In the genomic region with DNA sequence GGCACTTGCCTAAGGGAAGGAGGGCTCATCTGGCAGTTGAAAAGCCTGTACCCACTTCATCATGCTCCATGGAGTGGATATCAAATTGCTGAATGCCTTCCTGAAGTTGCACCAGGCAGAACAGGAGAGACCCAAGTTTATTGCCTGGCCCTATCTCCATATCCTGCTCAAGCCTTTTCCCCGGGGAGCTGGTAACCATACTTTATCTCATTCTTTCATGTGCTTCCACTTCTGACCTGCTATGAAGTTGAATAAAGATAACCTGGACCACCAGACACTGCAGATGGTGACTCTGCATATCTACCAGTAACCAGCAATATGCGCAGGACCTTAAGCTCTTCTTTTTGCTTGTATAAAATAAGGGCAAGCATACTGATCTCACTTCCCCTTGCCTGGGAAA, we compare ENCODE assay signal across 1 cellular context.
TF ChIP-seq lines count a peak whose summit lies in the region.

No MANE protein-coding gene starts in this region.

TF ChIP-seq in K562, 482 proteins besides CTCF, POLR2A, EP300 and RAD21 (continued from another document and continues in another):
- TF ChIP-seq, protein P1, sequence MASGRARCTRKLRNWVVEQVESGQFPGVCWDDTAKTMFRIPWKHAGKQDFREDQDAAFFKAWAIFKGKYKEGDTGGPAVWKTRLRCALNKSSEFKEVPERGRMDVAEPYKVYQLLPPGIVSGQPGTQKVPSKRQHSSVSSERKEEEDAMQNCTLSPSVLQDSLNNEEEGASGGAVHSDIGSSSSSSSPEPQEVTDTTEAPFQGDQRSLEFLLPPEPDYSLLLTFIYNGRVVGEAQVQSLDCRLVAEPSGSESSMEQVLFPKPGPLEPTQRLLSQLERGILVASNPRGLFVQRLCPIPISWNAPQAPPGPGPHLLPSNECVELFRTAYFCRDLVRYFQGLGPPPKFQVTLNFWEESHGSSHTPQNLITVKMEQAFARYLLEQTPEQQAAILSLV (tag; IDR thresholded peaks at IDR 0.05): no peak
- TF ChIP-seq MBD2 (IDR thresholded peaks at IDR 0.05; ENCODE audit: borderline replicate concordance, low read depth) (no peak), HDAC2 (IDR thresholded peaks at IDR 0.05) (no peak), ERF (CRISPR knock-in tag; IDR thresholded peaks at IDR 0.05) (no peak), ZNF224 (CRISPR knock-in tag; IDR thresholded peaks at IDR 0.05) (no peak), POLR3G (IDR thresholded peaks at IDR 0.05; ENCODE audit: extremely low read depth, insufficient read length, insufficient replicate concordance) (no peak), CAMTA2 (CRISPR knock-in tag; conservative IDR thresholded peaks at IDR 0.05) (no peak), HNRNPLL (IDR thresholded peaks at IDR 0.05; ENCODE audit: low read depth, low read length, poor library complexity, severe bottlenecking) (peak; percentile 21), POLR2B (IDR thresholded peaks at IDR 0.05; ENCODE audit: low read depth, partially characterized antibody) (no peak), ATF7 (IDR thresholded peaks at IDR 0.05) (no peak), ELF4 (CRISPR knock-in tag; IDR thresholded peaks at IDR 0.05) (no peak), ZNF354B (CRISPR knock-in tag; IDR thresholded peaks at IDR 0.05) (no peak), RBM15 (IDR thresholded peaks at IDR 0.05; ENCODE audit: insufficient read depth, low read length) (no peak), ZNF766 (CRISPR knock-in tag; conservative IDR thresholded peaks at IDR 0.05) (0 out of 2 replicates have a peak, but pooled peaks have one; percentile 24), SRSF9 (IDR thresholded peaks at IDR 0.05; ENCODE audit: borderline replicate concordance, low read depth, low read length) (no peak), ATF1 (CRISPR knock-in tag; IDR thresholded peaks at IDR 0.05) (no peak), ATF1 (tag; IDR thresholded peaks at IDR 0.05) (no peak), CHD1 (IDR thresholded peaks at IDR 0.05; ENCODE audit: low read length) (no peak), PCBP1 (IDR thresholded peaks at IDR 0.05; ENCODE audit: low read depth, low read length, poor library complexity, severe bottlenecking) (no peak), CBFA2T3 (IDR thresholded peaks at IDR 0.05) (peak; percentile 98), CC2D1A (IDR thresholded peaks at IDR 0.05) (peak; percentile 91; the same call in 1 of the 2 replicates), NR1H2 (CRISPR knock-in tag; IDR thresholded peaks at IDR 0.05) (no peak), HNRNPH1 (optimal IDR thresholded peaks at IDR 0.05; ENCODE audit: low read depth, low read length) (no peak), HDAC3 (IDR thresholded peaks at IDR 0.05; ENCODE audit: borderline replicate concordance, partially characterized antibody) (no peak), SREBF1 (IDR thresholded peaks at IDR 0.05; ENCODE audit: borderline replicate concordance, low read depth, low read length) (no peak), BACH1 (tag; IDR thresholded peaks at IDR 0.05) (no peak), SNIP1 (IDR thresholded peaks at IDR 0.05; ENCODE audit: low read depth) (no peak), SMARCA4 (IDR thresholded peaks at IDR 0.05) (peak; percentile 83), MCM2 (IDR thresholded peaks at IDR 0.05; ENCODE audit: low read depth) (no peak), ZFPM2 (CRISPR knock-in tag; IDR thresholded peaks at IDR 0.05) (no peak), STAG1 (CRISPR knock-in tag; IDR thresholded peaks at IDR 0.05; ENCODE audit: borderline replicate concordance) (no peak), ZNF785 (CRISPR knock-in tag; IDR thresholded peaks at IDR 0.05) (no peak), ARHGAP35 (IDR thresholded peaks at IDR 0.05; ENCODE audit: partially characterized antibody) (no peak), WHSC1 (IDR thresholded peaks at IDR 0.05; ENCODE audit: low read length) (no peak), POLR3A (IDR thresholded peaks at IDR 0.05; ENCODE audit: borderline replicate concordance, extremely low read depth, insufficient read depth, insufficient read length) (no peak), TOE1 (IDR thresholded peaks at IDR 0.05; ENCODE audit: borderline replicate concordance) (no peak), TOE1 (CRISPR knock-in tag; IDR thresholded peaks at IDR 0.05; ENCODE audit: borderline replicate concordance, low read depth) (no peak), NONO (IDR thresholded peaks at IDR 0.05; ENCODE audit: low read depth in 2 of 2, low read length in 1 of 2) (no peak), ZNF23 (CRISPR knock-in tag; IDR thresholded peaks at IDR 0.05) (no peak), ZNF695 (CRISPR knock-in tag; IDR thresholded peaks at IDR 0.05) (no peak), ZNF347 (CRISPR knock-in tag; IDR thresholded peaks at IDR 0.05; ENCODE audit: low read depth) (no peak), KDM1A (IDR thresholded peaks at IDR 0.05) (no peak), TCF7L2 (IDR thresholded peaks at IDR 0.05; ENCODE audit: low read depth, low read length) (no peak), COPS2 (conservative IDR thresholded peaks at IDR 0.05) (no peak), PCBP2 (IDR thresholded peaks at IDR 0.05; ENCODE audit: low read depth, low read length, poor library complexity, severe bottlenecking) (no peak)
- TF ChIP-seq, protein P2, sequence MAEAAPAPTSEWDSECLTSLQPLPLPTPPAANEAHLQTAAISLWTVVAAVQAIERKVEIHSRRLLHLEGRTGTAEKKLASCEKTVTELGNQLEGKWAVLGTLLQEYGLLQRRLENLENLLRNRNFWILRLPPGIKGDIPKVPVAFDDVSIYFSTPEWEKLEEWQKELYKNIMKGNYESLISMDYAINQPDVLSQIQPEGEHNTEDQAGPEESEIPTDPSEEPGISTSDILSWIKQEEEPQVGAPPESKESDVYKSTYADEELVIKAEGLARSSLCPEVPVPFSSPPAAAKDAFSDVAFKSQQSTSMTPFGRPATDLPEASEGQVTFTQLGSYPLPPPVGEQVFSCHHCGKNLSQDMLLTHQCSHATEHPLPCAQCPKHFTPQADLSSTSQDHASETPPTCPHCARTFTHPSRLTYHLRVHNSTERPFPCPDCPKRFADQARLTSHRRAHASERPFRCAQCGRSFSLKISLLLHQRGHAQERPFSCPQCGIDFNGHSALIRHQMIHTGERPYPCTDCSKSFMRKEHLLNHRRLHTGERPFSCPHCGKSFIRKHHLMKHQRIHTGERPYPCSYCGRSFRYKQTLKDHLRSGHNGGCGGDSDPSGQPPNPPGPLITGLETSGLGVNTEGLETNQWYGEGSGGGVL (CRISPR knock-in tag; IDR thresholded peaks at IDR 0.05): no peak
- TF ChIP-seq, protein P3, sequence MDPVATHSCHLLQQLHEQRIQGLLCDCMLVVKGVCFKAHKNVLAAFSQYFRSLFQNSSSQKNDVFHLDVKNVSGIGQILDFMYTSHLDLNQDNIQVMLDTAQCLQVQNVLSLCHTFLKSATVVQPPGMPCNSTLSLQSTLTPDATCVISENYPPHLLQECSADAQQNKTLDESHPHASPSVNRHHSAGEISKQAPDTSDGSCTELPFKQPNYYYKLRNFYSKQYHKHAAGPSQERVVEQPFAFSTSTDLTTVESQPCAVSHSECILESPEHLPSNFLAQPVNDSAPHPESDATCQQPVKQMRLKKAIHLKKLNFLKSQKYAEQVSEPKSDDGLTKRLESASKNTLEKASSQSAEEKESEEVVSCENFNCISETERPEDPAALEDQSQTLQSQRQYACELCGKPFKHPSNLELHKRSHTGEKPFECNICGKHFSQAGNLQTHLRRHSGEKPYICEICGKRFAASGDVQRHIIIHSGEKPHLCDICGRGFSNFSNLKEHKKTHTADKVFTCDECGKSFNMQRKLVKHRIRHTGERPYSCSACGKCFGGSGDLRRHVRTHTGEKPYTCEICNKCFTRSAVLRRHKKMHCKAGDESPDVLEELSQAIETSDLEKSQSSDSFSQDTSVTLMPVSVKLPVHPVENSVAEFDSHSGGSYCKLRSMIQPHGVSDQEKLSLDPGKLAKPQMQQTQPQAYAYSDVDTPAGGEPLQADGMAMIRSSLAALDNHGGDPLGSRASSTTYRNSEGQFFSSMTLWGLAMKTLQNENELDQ (CRISPR knock-in tag; IDR thresholded peaks at IDR 0.05; ENCODE audit: borderline replicate concordance): no peak
- TF ChIP-seq, protein P4, sequence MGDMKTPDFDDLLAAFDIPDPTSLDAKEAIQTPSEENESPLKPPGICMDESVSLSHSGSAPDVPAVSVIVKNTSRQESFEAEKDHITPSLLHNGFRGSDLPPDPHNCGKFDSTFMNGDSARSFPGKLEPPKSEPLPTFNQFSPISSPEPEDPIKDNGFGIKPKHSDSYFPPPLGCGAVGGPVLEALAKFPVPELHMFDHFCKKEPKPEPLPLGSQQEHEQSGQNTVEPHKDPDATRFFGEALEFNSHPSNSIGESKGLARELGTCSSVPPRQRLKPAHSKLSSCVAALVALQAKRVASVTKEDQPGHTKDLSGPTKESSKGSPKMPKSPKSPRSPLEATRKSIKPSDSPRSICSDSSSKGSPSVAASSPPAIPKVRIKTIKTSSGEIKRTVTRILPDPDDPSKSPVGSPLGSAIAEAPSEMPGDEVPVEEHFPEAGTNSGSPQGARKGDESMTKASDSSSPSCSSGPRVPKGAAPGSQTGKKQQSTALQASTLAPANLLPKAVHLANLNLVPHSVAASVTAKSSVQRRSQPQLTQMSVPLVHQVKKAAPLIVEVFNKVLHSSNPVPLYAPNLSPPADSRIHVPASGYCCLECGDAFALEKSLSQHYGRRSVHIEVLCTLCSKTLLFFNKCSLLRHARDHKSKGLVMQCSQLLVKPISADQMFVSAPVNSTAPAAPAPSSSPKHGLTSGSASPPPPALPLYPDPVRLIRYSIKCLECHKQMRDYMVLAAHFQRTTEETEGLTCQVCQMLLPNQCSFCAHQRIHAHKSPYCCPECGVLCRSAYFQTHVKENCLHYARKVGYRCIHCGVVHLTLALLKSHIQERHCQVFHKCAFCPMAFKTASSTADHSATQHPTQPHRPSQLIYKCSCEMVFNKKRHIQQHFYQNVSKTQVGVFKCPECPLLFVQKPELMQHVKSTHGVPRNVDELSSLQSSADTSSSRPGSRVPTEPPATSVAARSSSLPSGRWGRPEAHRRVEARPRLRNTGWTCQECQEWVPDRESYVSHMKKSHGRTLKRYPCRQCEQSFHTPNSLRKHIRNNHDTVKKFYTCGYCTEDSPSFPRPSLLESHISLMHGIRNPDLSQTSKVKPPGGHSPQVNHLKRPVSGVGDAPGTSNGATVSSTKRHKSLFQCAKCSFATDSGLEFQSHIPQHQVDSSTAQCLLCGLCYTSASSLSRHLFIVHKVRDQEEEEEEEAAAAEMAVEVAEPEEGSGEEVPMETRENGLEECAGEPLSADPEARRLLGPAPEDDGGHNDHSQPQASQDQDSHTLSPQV (IDR thresholded peaks at IDR 0.05): 0 out of 2 replicates have a peak, but pooled peaks have one; percentile 25
- TF ChIP-seq, protein P5, sequence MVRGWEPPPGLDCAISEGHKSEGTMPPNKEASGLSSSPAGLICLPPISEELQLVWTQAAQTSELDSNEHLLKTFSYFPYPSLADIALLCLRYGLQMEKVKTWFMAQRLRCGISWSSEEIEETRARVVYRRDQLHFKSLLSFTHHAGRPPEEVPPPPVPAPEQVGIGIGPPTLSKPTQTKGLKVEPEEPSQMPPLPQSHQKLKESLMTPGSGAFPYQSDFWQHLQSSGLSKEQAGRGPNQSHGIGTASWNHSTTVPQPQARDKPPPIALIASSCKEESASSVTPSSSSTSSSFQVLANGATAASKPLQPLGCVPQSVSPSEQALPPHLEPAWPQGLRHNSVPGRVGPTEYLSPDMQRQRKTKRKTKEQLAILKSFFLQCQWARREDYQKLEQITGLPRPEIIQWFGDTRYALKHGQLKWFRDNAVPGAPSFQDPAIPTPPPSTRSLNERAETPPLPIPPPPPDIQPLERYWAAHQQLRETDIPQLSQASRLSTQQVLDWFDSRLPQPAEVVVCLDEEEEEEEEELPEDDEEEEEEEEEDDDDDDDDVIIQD (CRISPR knock-in tag; IDR thresholded peaks at IDR 0.05): no peak
- TF ChIP-seq, protein P6, sequence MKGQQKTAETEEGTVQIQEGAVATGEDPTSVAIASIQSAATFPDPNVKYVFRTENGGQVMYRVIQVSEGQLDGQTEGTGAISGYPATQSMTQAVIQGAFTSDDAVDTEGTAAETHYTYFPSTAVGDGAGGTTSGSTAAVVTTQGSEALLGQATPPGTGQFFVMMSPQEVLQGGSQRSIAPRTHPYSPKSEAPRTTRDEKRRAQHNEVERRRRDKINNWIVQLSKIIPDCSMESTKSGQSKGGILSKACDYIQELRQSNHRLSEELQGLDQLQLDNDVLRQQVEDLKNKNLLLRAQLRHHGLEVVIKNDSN (CRISPR knock-in tag; IDR thresholded peaks at IDR 0.05): no peak
- TF ChIP-seq, protein P7, sequence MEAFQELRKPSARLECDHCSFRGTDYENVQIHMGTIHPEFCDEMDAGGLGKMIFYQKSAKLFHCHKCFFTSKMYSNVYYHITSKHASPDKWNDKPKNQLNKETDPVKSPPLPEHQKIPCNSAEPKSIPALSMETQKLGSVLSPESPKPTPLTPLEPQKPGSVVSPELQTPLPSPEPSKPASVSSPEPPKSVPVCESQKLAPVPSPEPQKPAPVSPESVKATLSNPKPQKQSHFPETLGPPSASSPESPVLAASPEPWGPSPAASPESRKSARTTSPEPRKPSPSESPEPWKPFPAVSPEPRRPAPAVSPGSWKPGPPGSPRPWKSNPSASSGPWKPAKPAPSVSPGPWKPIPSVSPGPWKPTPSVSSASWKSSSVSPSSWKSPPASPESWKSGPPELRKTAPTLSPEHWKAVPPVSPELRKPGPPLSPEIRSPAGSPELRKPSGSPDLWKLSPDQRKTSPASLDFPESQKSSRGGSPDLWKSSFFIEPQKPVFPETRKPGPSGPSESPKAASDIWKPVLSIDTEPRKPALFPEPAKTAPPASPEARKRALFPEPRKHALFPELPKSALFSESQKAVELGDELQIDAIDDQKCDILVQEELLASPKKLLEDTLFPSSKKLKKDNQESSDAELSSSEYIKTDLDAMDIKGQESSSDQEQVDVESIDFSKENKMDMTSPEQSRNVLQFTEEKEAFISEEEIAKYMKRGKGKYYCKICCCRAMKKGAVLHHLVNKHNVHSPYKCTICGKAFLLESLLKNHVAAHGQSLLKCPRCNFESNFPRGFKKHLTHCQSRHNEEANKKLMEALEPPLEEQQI (IDR thresholded peaks at IDR 0.05): peak; percentile 75; the same call in 1 of the 2 replicates
- TF ChIP-seq, protein P8, sequence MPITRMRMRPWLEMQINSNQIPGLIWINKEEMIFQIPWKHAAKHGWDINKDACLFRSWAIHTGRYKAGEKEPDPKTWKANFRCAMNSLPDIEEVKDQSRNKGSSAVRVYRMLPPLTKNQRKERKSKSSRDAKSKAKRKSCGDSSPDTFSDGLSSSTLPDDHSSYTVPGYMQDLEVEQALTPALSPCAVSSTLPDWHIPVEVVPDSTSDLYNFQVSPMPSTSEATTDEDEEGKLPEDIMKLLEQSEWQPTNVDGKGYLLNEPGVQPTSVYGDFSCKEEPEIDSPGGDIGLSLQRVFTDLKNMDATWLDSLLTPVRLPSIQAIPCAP (CRISPR knock-in tag; IDR thresholded peaks at IDR 0.05; ENCODE audit: borderline replicate concordance): no peak
- TF ChIP-seq, protein P9, sequence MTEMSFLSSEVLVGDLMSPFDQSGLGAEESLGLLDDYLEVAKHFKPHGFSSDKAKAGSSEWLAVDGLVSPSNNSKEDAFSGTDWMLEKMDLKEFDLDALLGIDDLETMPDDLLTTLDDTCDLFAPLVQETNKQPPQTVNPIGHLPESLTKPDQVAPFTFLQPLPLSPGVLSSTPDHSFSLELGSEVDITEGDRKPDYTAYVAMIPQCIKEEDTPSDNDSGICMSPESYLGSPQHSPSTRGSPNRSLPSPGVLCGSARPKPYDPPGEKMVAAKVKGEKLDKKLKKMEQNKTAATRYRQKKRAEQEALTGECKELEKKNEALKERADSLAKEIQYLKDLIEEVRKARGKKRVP (CRISPR knock-in tag; IDR thresholded peaks at IDR 0.05): no peak
